8 cellular contexts compared by ENCODE assay signal in genomic region chr5:43483210-43484048, GRCh38. TPM values are rescaled to one million over a fixed set of nuclear protein-coding genes. Genes with fewer than 3 reads are reported as not detected.
A peak's percentile ranks its signal among the peaks of the same experiment; 100 is the strongest.
DNase-seq lines count a peak whose midpoint lies in the region; ATAC-seq and TF ChIP-seq lines count a peak whose summit lies in the region.

Gene TMEM267, minus strand, starts transcription at chr5:43483865. Its CDS starts 29,896 bp downstream, at chr5:43453969.

- H3K27ac ChIP-seq in angular gyrus (ENCODE audit: low read depth, low read length) (peak within 1 kb of the TSS; percentile 97), vagina (peak within 1 kb of the TSS; percentile 98)

- H3K4me3 ChIP-seq in vagina, result peak within 1 kb of the TSS; percentile 84 to 94

- intact Hi-C loops in left ventricle myocardium superior (cut with micrococcal nuclease) (no loop called here), vagina (cut with DNase I) (no loop called here)

- DNase-seq in NCI-H1694 (lab: John Stamatoyannopoulos, UW) (peak; percentile 89), T-helper 2 cell (peak; percentile 37 to 96 (median 71)), left ventricle myocardium superior (peak; percentile 96), pulmonary artery endothelial cell (ENCODE audit: low read depth, low spot score) (peak; percentile 81), vagina (ENCODE audit: extremely low spot score in 2 of 2) (peak in 1 of 2 donors; percentile 92)

- peak in 1 of 3 experiments; percentile 10 for TF ChIP-seq CTCF in vagina (IDR thresholded peaks at IDR 0.05)

- H3K36me3 ChIP-seq in vagina, result peaks cover 0 to 3% of the 10 kb centered on the region in 2 donors

- no peaks in the 10 kb centered on the region for H3K9me3 ChIP-seq in vagina

- H3K4me1 ChIP-seq in vagina, result peaks cover 23% of the 10 kb centered on the region

- ATAC-seq in HG02884 (IDR thresholded peaks at IDR 0.05; ENCODE audit: unreplicated experiment) (peak; percentile 87), left ventricle myocardium superior (peak; percentile 98)

- peak; percentile 85 for TF ChIP-seq POLR2A in GM15510 (IDR thresholded peaks at IDR 0.05; ENCODE audit: borderline replicate concordance, extremely low read depth, insufficient read length)
- peak in 1 of 2 donors; percentile 68 for TF ChIP-seq POLR2A in vagina (IDR thresholded peaks at IDR 0.05)

- H3K27me3 ChIP-seq in vagina, result no peaks in the 10 kb centered on the region

RNA-seq across cellular contexts. Expression of gene TMEM267, which starts in this region (rescaled TPM):
- 4.9 TPM for total RNA-seq in left ventricle myocardium superior
- 8.9 and 9.8 TPM in 2 replicates for total RNA-seq in pulmonary artery endothelial cell
- 12.8 TPM for total RNA-seq in vagina
